In genomic region chr2:45494275-45494977, GRCh38 we compare ENCODE assay signal across 8 cellular contexts.
DNase-seq lines count a peak whose midpoint lies in the region; ATAC-seq, FAIRE-seq and TF ChIP-seq lines count a peak whose summit lies in the region.

No MANE protein-coding gene starts in this region.

- H3K27ac ChIP-seq in psoas muscle = no peak overlapping the region

- peak; percentile 96 for FAIRE-seq in A204.1 (lab: Jason Lieb, UNC)

- H3K9me3 ChIP-seq in psoas muscle = no peaks in the 10 kb centered on the region

- 9 to 14% (median 10%) methylated on average over 2 of the region's 2 CpGs for WGBS in psoas muscle, 3 donors

- intact Hi-C loops in psoas muscle (cut with DNase I) = loop anchor here (1.0 to 10.0 kb wide), 3 partner anchors 330 to 513 kb away; no protein-coding TSS in a partner anchor

- DNase-seq in GM03348 (ENCODE audit: low spot score) = peak; percentile 69
- peak; percentile 8 for DNase-seq in NCI-H128 (lab: John Stamatoyannopoulos, UW; ENCODE audit: unreplicated experiment)
- DNase-seq in fibroblast of the aortic adventitia (ENCODE audit: low read depth) = peak; percentile 91
- no peak for DNase-seq in psoas muscle
- DNase-seq in stimulated activated CD4-positive, alpha-beta T cell treated with anti-CD3 and anti-CD28 coated beads, Interleukin-1b, Interleukin-23, amount 100 ng/mL, for 48 hours = no peak

- no peaks in the 10 kb centered on the region for H3K27me3 ChIP-seq in psoas muscle (ENCODE audit: insufficient read depth in 3 of 3, low read length in 2 of 3)

- no peaks in the 10 kb centered on the region for H3K4me1 ChIP-seq in psoas muscle

- ATAC-seq in SK-N-SH treated with all-trans-retinoic acid at 6 μM for 48 hours (peak; percentile 70; the same call in 2 of the 3 replicates), psoas muscle (peak; percentile 42 to 76 (median 54)), HG03045 (IDR thresholded peaks at IDR 0.05; ENCODE audit: unreplicated experiment) (no peak)

- TF ChIP-seq CTCF in fibroblast of the aortic adventitia (IDR thresholded peaks at IDR 0.05; ENCODE audit: insufficient read depth, low read length) = peak; percentile 76
- TF ChIP-seq CTCF in psoas muscle (IDR thresholded peaks at IDR 0.05) = peak; percentile 86

- H3K4me3 ChIP-seq in fibroblast of the aortic adventitia (ENCODE audit: low read depth, low read length) = no peak overlapping the region
- H3K4me3 ChIP-seq in psoas muscle = no peak overlapping the region

- no peaks in the 10 kb centered on the region for H3K36me3 ChIP-seq in psoas muscle (ENCODE audit: insufficient read depth in 1 of 2, low read depth in 1 of 2)

TF ChIP-seq in SK-N-SH treated with all-trans-retinoic acid at 6 μM for 48 hours, 23 proteins besides CTCF, POLR2A, EP300 and RAD21:
- TF ChIP-seq CSRNP3 (CRISPR knock-in tag; IDR thresholded peaks at IDR 0.05) (no peak), ZFP30 (CRISPR knock-in tag; IDR thresholded peaks at IDR 0.05) (no peak), ARNTL (CRISPR knock-in tag; IDR thresholded peaks at IDR 0.05; ENCODE audit: borderline replicate concordance, low read depth) (no peak), ZNF565 (CRISPR knock-in tag; conservative IDR thresholded peaks at IDR 0.05; ENCODE audit: low read depth) (no peak), TCF4 (CRISPR knock-in tag; IDR thresholded peaks at IDR 0.05; ENCODE audit: borderline replicate concordance) (no peak), OSR1 (CRISPR knock-in tag; IDR thresholded peaks at IDR 0.05) (no peak), ZNF70 (CRISPR knock-in tag; IDR thresholded peaks at IDR 0.05) (no peak), TSHZ2 (CRISPR knock-in tag; IDR thresholded peaks at IDR 0.05) (no peak), ISL1 (CRISPR knock-in tag; IDR thresholded peaks at IDR 0.05) (no peak), RARB (CRISPR knock-in tag; IDR thresholded peaks at IDR 0.05) (no peak), BACH2 (CRISPR knock-in tag; IDR thresholded peaks at IDR 0.05; ENCODE audit: borderline replicate concordance) (no peak), TOX (CRISPR knock-in tag; IDR thresholded peaks at IDR 0.05; ENCODE audit: borderline replicate concordance) (no peak)
- TF ChIP-seq, protein P1, sequence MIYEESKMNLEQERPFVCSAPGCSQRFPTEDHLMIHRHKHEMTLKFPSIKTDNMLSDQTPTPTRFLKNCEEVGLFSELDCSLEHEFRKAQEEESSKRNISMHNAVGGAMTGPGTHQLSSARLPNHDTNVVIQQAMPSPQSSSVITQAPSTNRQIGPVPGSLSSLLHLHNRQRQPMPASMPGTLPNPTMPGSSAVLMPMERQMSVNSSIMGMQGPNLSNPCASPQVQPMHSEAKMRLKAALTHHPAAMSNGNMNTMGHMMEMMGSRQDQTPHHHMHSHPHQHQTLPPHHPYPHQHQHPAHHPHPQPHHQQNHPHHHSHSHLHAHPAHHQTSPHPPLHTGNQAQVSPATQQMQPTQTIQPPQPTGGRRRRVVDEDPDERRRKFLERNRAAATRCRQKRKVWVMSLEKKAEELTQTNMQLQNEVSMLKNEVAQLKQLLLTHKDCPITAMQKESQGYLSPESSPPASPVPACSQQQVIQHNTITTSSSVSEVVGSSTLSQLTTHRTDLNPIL (CRISPR knock-in tag; IDR thresholded peaks at IDR 0.05; ENCODE audit: low read depth) = no peak

Comparison
In these comparisons a context has a peak if more than half of its experiments do, and no peak if none do; other contexts are left out.
1. DNase-seq: peak in GM03348 (single experiment), NCI-H128 (single experiment) and fibroblast of the aortic adventitia (single experiment); none in psoas muscle (0 of 2) and stimulated activated CD4-positive, alpha-beta T cell treated with anti-CD3 and anti-CD28 coated beads, Interleukin-1b, Interleukin-23, amount 100 ng/mL, for 48 hours (single experiment).